In the genomic region with DNA sequence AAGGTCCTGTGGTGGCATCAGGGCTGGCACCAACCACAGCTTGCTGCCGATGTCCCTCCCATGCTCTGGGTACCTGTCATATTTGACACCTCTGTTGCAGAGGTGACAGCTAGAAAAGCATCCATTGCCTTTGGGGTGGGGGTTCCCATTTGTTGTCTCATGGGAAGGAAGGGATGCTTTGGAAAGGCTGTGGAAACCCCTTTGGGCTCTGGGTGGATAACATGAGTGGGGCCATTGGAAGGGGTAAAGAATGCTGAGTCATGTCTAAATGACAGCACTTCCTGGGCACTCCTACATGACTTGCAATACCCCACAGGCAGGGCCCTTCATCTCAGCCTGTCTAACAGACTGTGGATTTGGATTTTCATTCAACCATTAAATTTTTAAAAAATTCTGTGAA, we compare ENCODE assay signal across 26 cellular contexts. TPM values are rescaled to one million over a fixed set of nuclear protein-coding genes. Genes with fewer than 3 reads are reported as not detected.
DNase-seq lines count a peak whose midpoint lies in the region; FAIRE-seq and TF ChIP-seq lines count a peak whose summit lies in the region.
"Had no signal": no experiment of that assay in that cellular context is flagged by ENCODE, and none has a peak within 500 bp of the region (broad histone marks: within the 10 kb centered on the region; RNA-seq: fewer than 3 reads in every experiment).

No MANE protein-coding gene starts in this region.

- H3K4me1 Mint-ChIP-seq in osteocyte (ENCODE audit: unreplicated experiment) (peaks cover 79% of the 10 kb centered on the region), Caco-2 (ENCODE audit: low read depth, unreplicated experiment) (no peaks in the 10 kb centered on the region)
- H3K4me1 Mint-ChIP-seq: central memory CD8-positive, alpha-beta T cell had no signal

- H3K18ac ChIP-seq in H1 (ENCODE audit: extremely low read depth, low read length), result no peak overlapping the region

- TF ChIP-seq CTCF in H1 (IDR thresholded peaks at IDR 0.05; ENCODE audit: control extremely low read depth in 1 of 3, insufficient read depth in 1 of 3, low read depth in 1 of 3, low read length in 3 of 3), result no peak
- no peak for TF ChIP-seq CTCF in osteocyte (IDR thresholded peaks at IDR 0.05)
- no peak for TF ChIP-seq CTCF in prostate gland (IDR thresholded peaks at IDR 0.05)
- TF ChIP-seq CTCF in Caco-2 (IDR thresholded peaks at IDR 0.05; ENCODE audit: insufficient read depth in 1 of 2, low read depth in 1 of 2, low read length in 1 of 2, severe bottlenecking in 1 of 2, unreplicated experiment in 1 of 2), result no peak

- BruUV-seq in Caco-2 (replicated peaks; lab: Mats Ljungman, UMichigan), result no TSS peak

- H3K9me3 Mint-ChIP-seq in osteocyte (ENCODE audit: unreplicated experiment) (no peaks in the 10 kb centered on the region), Caco-2 (ENCODE audit: unreplicated experiment) (no peaks in the 10 kb centered on the region)
- H3K9me3 Mint-ChIP-seq: activated T-cell treated with anti-CD3 and anti-CD28 coated beads, Interleukin-2, amount 50 U/mL, for 72 hours; CD8-positive, alpha-beta T cell; central memory CD8-positive, alpha-beta T cell; stimulated activated memory B cell treated with anti-CD40 and anti-IgM and Interleukin-4, amounts not matched to agents 10 μg/mL and 1 μg/mL and 100 μg/mL, for 72 hours had no signal

- H3K36me3 ChIP-seq in H1 (ENCODE audit: control insufficient read depth in 2 of 4, insufficient read depth in 4 of 4, low read length in 3 of 4) (no peaks in the 10 kb centered on the region), prostate gland (no peaks in the 10 kb centered on the region), Caco-2 (ENCODE audit: control insufficient read depth, insufficient read depth, low read length) (no peaks in the 10 kb centered on the region)

- H2BK5ac ChIP-seq in H1 (ENCODE audit: low read depth, low read length), result no peak overlapping the region

- H2BK12ac ChIP-seq in H1 (ENCODE audit: low read depth, low read length), result no peak overlapping the region

- no peak overlapping the region for H3K4me2 ChIP-seq in H1 (ENCODE audit: insufficient read depth in 1 of 2, low read depth in 2 of 2, low read length in 2 of 2)

- no peaks in the 10 kb centered on the region for H3K23me2 ChIP-seq in H1 (ENCODE audit: low read depth, low read length)

- H4K8ac ChIP-seq in H1 (ENCODE audit: extremely low read depth, insufficient read depth, low read length), result no peak overlapping the region; the same call in 1 of the 2 replicates

- H3K9ac ChIP-seq in H1 (replicated peaks in 1 of 4; ENCODE audit: extremely low read depth in 1 of 4, low read depth in 3 of 4, low read length in 3 of 4), result no peak overlapping the region

- H3K4me1 ChIP-seq in H1 (replicated peaks in 1 of 4; ENCODE audit: control insufficient read depth in 3 of 4, insufficient read depth in 4 of 4, low read length in 3 of 4) (peaks cover 0 to 2% (median 0%) of the 10 kb centered on the region in 4 experiments; a peak in 4 of 7 replicates), prostate gland (replicated peaks) (no peaks in the 10 kb centered on the region), Caco-2 (no peaks in the 10 kb centered on the region)

- POLR2A ChIA-PET in H1 (lab: Charles Lee; ENCODE audit: partially characterized antibody), result no interaction called here
- POLR2A ChIA-PET in Caco-2 (lab: Charles Lee), result no interaction called here

- H4K20me1 ChIP-seq in H1 (replicated peaks in 1 of 2; ENCODE audit: control insufficient read depth in 1 of 2, insufficient read depth in 2 of 2, low read length in 2 of 2), result peaks cover 3 to 11% of the 10 kb centered on the region in 2 experiments

- H2AFZ ChIP-seq in H1 (ENCODE audit: low read length), result no peak overlapping the region

- no peak overlapping the region for H3K14ac ChIP-seq in H1 (ENCODE audit: insufficient read length)

- H3K27me3 ChIP-seq in H1 (replicated peaks in 1 of 4; ENCODE audit: control insufficient read depth in 3 of 4, extremely low read depth in 1 of 4, insufficient read depth in 3 of 4, low read length in 3 of 4) (no peaks in the 10 kb centered on the region), prostate gland (replicated peaks; ENCODE audit: insufficient read depth) (no peaks in the 10 kb centered on the region), Caco-2 (replicated peaks; ENCODE audit: control insufficient read depth, insufficient read depth, low read length) (no peaks in the 10 kb centered on the region)

- H2BK15ac ChIP-seq in H1 (ENCODE audit: low read length), result no peak overlapping the region

- H3K4me3 Mint-ChIP-seq in osteocyte (ENCODE audit: unreplicated experiment), result no peak overlapping the region
- H3K4me3 Mint-ChIP-seq in Caco-2 (ENCODE audit: unreplicated experiment), result no peak overlapping the region
- H3K4me3 Mint-ChIP-seq: activated T-cell treated with anti-CD3 and anti-CD28 coated beads, Interleukin-2, amount 50 U/mL, for 72 hours; CD8-positive, alpha-beta T cell; central memory CD8-positive, alpha-beta T cell; nephron progenitor cell; stimulated activated memory B cell treated with anti-CD40 and anti-IgM and Interleukin-4, amounts not matched to agents 10 μg/mL and 1 μg/mL and 100 μg/mL, for 72 hours had no signal

- no peak overlapping the region for H4K91ac ChIP-seq in H1 (replicated peaks; ENCODE audit: insufficient read length, low read length)

- H2BK20ac ChIP-seq in H1 (ENCODE audit: low read length), result no peak overlapping the region

- H3K36me3 Mint-ChIP-seq in osteocyte (ENCODE audit: unreplicated experiment) (peaks cover 12% of the 10 kb centered on the region), Caco-2 (ENCODE audit: insufficient read depth, unreplicated experiment) (no peaks in the 10 kb centered on the region)
- H3K36me3 Mint-ChIP-seq: CD8-positive, alpha-beta T cell had no signal

- H3K27me3 Mint-ChIP-seq in osteocyte (ENCODE audit: unreplicated experiment) (no peaks in the 10 kb centered on the region), Caco-2 (ENCODE audit: insufficient read depth, unreplicated experiment) (no peaks in the 10 kb centered on the region)
- H3K27me3 Mint-ChIP-seq: stimulated activated memory B cell treated with anti-CD40 and anti-IgM and Interleukin-4, amounts not matched to agents 10 μg/mL and 1 μg/mL and 100 μg/mL, for 72 hours had no signal

- no peak overlapping the region for H3K4ac ChIP-seq in H1 (replicated peaks; ENCODE audit: insufficient read length, low read depth, low read length)

- H3K56ac ChIP-seq in H1 (replicated peaks; ENCODE audit: insufficient read length, low read depth, low read length), result no peak overlapping the region

- TF ChIP-seq RAD21 in H1 (IDR thresholded peaks at IDR 0.05 in 1 of 2, conservative IDR thresholded peaks at IDR 0.05 in 1 of 2; ENCODE audit: low read depth in 2 of 2, low read length in 2 of 2), result no peak

- H4K5ac ChIP-seq in H1 (ENCODE audit: insufficient read length, low read depth, low read length), result no peak overlapping the region

- no peak for TF ChIP-seq EP300 in H1 (IDR thresholded peaks at IDR 0.05; ENCODE audit: borderline replicate concordance in 1 of 2, low read depth in 2 of 2, low read length in 2 of 2)

- H3K27ac Mint-ChIP-seq in osteocyte (ENCODE audit: unreplicated experiment) (peak overlapping the region; percentile 56), Caco-2 (ENCODE audit: unreplicated experiment) (no peak overlapping the region)
- H3K27ac Mint-ChIP-seq: activated T-cell treated with anti-CD3 and anti-CD28 coated beads, Interleukin-2, amount 50 U/mL, for 72 hours; CD8-positive, alpha-beta T cell; nephron progenitor cell; stimulated activated memory B cell treated with anti-CD40 and anti-IgM and Interleukin-4, amounts not matched to agents 10 μg/mL and 1 μg/mL and 100 μg/mL, for 72 hours had no signal

- H3K9me3 ChIP-seq in H1 (ENCODE audit: insufficient read depth in 2 of 2, low read depth in 1 of 2, low read length in 1 of 2) (peaks cover 0 to 8% of the 10 kb centered on the region in 2 experiments; a peak in 1 of 4 replicates), prostate gland (no peaks in the 10 kb centered on the region), Caco-2 (no peaks in the 10 kb centered on the region)
- H3K9me3 ChIP-seq: mucosa of descending colon had no signal

- no peak overlapping the region for H2AK5ac ChIP-seq in H1 (ENCODE audit: low read depth, low read length)

- H2BK120ac ChIP-seq in H1 (replicated peaks; ENCODE audit: low read depth, low read length), result no peak overlapping the region

- H3K23ac ChIP-seq in H1 (ENCODE audit: insufficient read length), result no peak overlapping the region

- peaks cover 3% of the 10 kb centered on the region for H3K79me1 ChIP-seq in H1 (ENCODE audit: low read depth, low read length)

- peaks cover 0 to 16% of the 10 kb centered on the region in 2 experiments; a peak in 1 of 4 replicates for H3K79me2 ChIP-seq in H1 (ENCODE audit: control insufficient read depth in 1 of 2, insufficient read depth in 2 of 2, low read length in 2 of 2)

- CTCF ChIA-PET in H1 (lab: Charles Lee; ENCODE audit: partially characterized antibody), result interaction anchor here (1.0 to 1.6 kb wide), 2 partner anchors 18 to 91 kb away, joined by 3 to 5 read pairs; no protein-coding TSS in a partner anchor
- CTCF ChIA-PET in Caco-2 (lab: Charles Lee), result no interaction called here

- H3K27ac ChIP-seq in H1 (ENCODE audit: low read depth, low read length) (no peak overlapping the region), prostate gland (no peak overlapping the region)

- no peak for TF ChIP-seq POLR2A in H1 (IDR thresholded peaks at IDR 0.05; ENCODE audit: control extremely low read depth in 1 of 2, low read depth in 2 of 2, low read length in 2 of 2)
- TF ChIP-seq POLR2A in prostate gland (IDR thresholded peaks at IDR 0.05), result no peak

- peak; percentile 41 for DNase-seq in HCEC 1CT
- peak; percentile 39 for DNase-seq in RCC 7860 (ENCODE audit: low spot score)
- DNase-seq in H1 (ENCODE audit: low read depth in 1 of 2, low spot score in 2 of 2), result no peak
- no peak for DNase-seq in osteocyte (ENCODE audit: extremely low spot score, unreplicated experiment)
- no peak for DNase-seq in prostate gland (ENCODE audit: low spot score)
- no peak for DNase-seq in NCI-H524 treated with DMSO at 0.1 percent for 48 hours (lab: John Stamatoyannopoulos, UW)
- no peak for DNase-seq in NCI-H345 (lab: John Stamatoyannopoulos, UW)
- no peak for DNase-seq in Caco-2
- DNase-seq: activated CD4-positive, CD25-positive, alpha-beta regulatory T cell treated with anti-CD3 and anti-CD28 coated beads, Interleukin-2, amount 50 U/mL, for 72 hours; activated naive CD4-positive, alpha-beta T cell treated with anti-CD3 and anti-CD28 coated beads, Interleukin-2, amount 50 U/mL, for 16 hours; activated T-cell treated with anti-CD3 and anti-CD28 coated beads, Interleukin-2, amount 50 U/mL, for 72 hours; anterior cingulate cortex; CD8-positive, alpha-beta T cell; DMS53; hippocampal formation; left ventricle myocardium superior; mucosa of descending colon; NCI-H146; NCI-H524; nephron progenitor cell; RPMI8226 had no signal

- H3K4me3 ChIP-seq in H1 (ENCODE audit: extremely low read depth in 1 of 4, insufficient read depth in 2 of 4, low read depth in 3 of 4, low read length in 4 of 4), result no peak overlapping the region
- H3K4me3 ChIP-seq in prostate gland, result no peak overlapping the region
- H3K4me3 ChIP-seq in Caco-2 (ENCODE audit: low read depth, low read length), result no peak overlapping the region
- H3K4me3 ChIP-seq: mucosa of descending colon had no signal

- WGBS in H1 (ENCODE audit: extremely low coverage in 1 of 2, insufficient coverage in 1 of 2, insufficient read length in 1 of 2, insufficient replicate concordance in 2 of 2, low coverage in 1 of 2, low lambda C conversion rate in 2 of 2, missing lambda C conversion rate in 1 of 2), 2 experiments, result 80% methylated on average over 1 of the region's 1 CpG; no CpG with 5 or more reads in 1 of the 2 experiments
- WGBS in prostate gland, result 77% methylated on average over 1 of the region's 1 CpG

- FAIRE-seq in RCC 7860 (lab: Jason Lieb, UNC) (no peak), H1 (lab: Jason Lieb, UNC) (no peak)
- FAIRE-seq: frontal cortex, GM12892, GM19239 had no signal

- intact Hi-C loops in prostate gland (cut with DNase I) (no loop called here), Caco-2 (cut with micrococcal nuclease; ENCODE audit: unreplicated experiment) (no loop called here)

RNA-seq across cellular contexts. Expression of a gene that starts 27.8 kb away (rescaled TPM):
- total RNA-seq in H1 (2021; fragmentation: NEBNext Ultra II Directional; extraction: Animal tissue kit (Norgen Biotek cat#: 25700)), result 17.8 and 22.0 TPM in 2 replicates
- 9.0 and 9.3 TPM in 2 replicates for polyA plus RNA-seq in H1 (2011; rRNA removed)
- polyA plus RNA-seq in H1 (2011; cell fraction: cytosol; rRNA removed), result 12.2 TPM
- polyA plus RNA-seq in H1 (2011; cell fraction: nucleus; rRNA removed), result 73.5 TPM
- polyA plus RNA-seq in H1 (2012, experiment 1 of 2), result 12.2 to 20.1 TPM (median 18.8 TPM) in 4 replicates
- polyA plus RNA-seq in H1 (2012, experiment 2 of 2), result 6.9 TPM
- 11.2 TPM for polyA plus RNA-seq in H1 (2013, experiment 1 of 2)
- polyA plus RNA-seq in H1 (2013, experiment 2 of 2), result 9.2 TPM
- 15.8 and 16.2 TPM in 2 replicates for polyA minus RNA-seq in H1 (2011; rRNA and poly(A)+ RNA removed)
- 11.4 TPM for polyA minus RNA-seq in H1 (2011; cell fraction: cytosol; rRNA and poly(A)+ RNA removed)
- 38.2 TPM for polyA minus RNA-seq in H1 (2011; cell fraction: nucleus; rRNA and poly(A)+ RNA removed)
- total RNA-seq in osteocyte, result 169 and 172 TPM in 2 replicates
- 10 to 100 TPM in 1 of 2 donors, 1 to 10 TPM in 1; 8.1 to 57.9 TPM for total RNA-seq in prostate gland
- 19.9 and 21.4 TPM in 2 replicates for total RNA-seq in Caco-2 (2022)

Comparison
In these comparisons a context has a peak if more than half of its experiments do, and no peak if none do; other contexts are left out.
1. DNase-seq: peak in HCEC 1CT (single experiment) and RCC 7860 (single experiment); none in H1 (0 of 2), osteocyte (single experiment), prostate gland (single experiment), NCI-H524 treated with DMSO at 0.1 percent for 48 hours (single experiment), NCI-H345 (single experiment) and Caco-2 (0 of 2).